10 cellular contexts compared by ENCODE assay signal in genomic region chr11:119432484-119433368, GRCh38. TPM values are rescaled to one million over a fixed set of nuclear protein-coding genes. Genes with fewer than 3 reads are reported as not detected.
DNase-seq lines count a peak whose midpoint lies in the region; ATAC-seq and TF ChIP-seq lines count a peak whose summit lies in the region.
"Had no signal": no experiment of that assay in that cellular context is flagged by ENCODE, and none has a peak within 500 bp of the region (broad histone marks: within the 10 kb centered on the region; RNA-seq: fewer than 3 reads in every experiment).

No MANE protein-coding gene starts in this region.

- no peaks in the 10 kb centered on the region for H3K36me3 ChIP-seq in neuronal stem cell (replicated peaks in 1 of 2; ENCODE audit: control insufficient read depth in 2 of 2, insufficient read depth in 2 of 2, low read length in 2 of 2)

- no peak overlapping the region for H4K91ac ChIP-seq in neuronal stem cell (ENCODE audit: low read depth, low read length, poor library complexity)

- peak overlapping the region; percentile 8 for H3K23ac ChIP-seq in neuronal stem cell (ENCODE audit: low read depth, low read length, poor library complexity)

- H3K9ac ChIP-seq in neuronal stem cell (ENCODE audit: low read depth, low read length, poor library complexity) = peak overlapping the region; percentile 24

- H4K8ac ChIP-seq in neuronal stem cell (ENCODE audit: low read depth, low read length) = no peak overlapping the region

- DNase-seq in AG09319 (ENCODE audit: extremely low read depth, low read depth) (peak; percentile 56), NCI-H526 treated with DMSO at 0.1 percent for 48 hours (lab: John Stamatoyannopoulos, UW) (peak; percentile 79), epithelial cell of esophagus (ENCODE audit: low read depth) (peak; percentile 32), neuronal stem cell (ENCODE audit: low spot score) (no peak)
- DNase-seq in stimulated activated naive B cell treated with anti-CD40 and anti-IgM and Interleukin-4, amounts not matched to agents 10 μg/mL and 1 μg/mL and 100 μg/mL, for 72 hours = no peak
- DNase-seq in activated CD8-positive, alpha-beta memory T cell treated with anti-CD3 and anti-CD28 coated beads, Interleukin-2, amount 10 ng/mL, durations not matched to agents 7 days and 5 days = no peak
- DNase-seq: DND-41, NCI-H510A treated with DMSO at 0.1 percent for 48 hours had no signal

- CTCF ChIA-PET in activated CD8-positive, alpha-beta memory T cell treated with anti-CD3 and anti-CD28 coated beads, Interleukin-2, amount 10 ng/mL, durations not matched to agents 7 days and 5 days (lab: Charles Lee) = no interaction called here

- H3K27me3 ChIP-seq in neuronal stem cell (ENCODE audit: control insufficient read depth in 3 of 3, insufficient read depth in 3 of 3, low read depth in 1 of 3, low read length in 3 of 3) = peaks cover 0 to 51% (median 0%) of the 10 kb centered on the region in 3 experiments

- H3K4me3 ChIP-seq in epithelial cell of esophagus (ENCODE audit: low read length) = no peak overlapping the region
- no peak overlapping the region for H3K4me3 ChIP-seq in neuronal stem cell (ENCODE audit: low read length in 2 of 2)

- H3K36me3 Mint-ChIP-seq in stimulated activated naive B cell treated with anti-CD40 and anti-IgM and Interleukin-4, amounts not matched to agents 10 μg/mL and 1 μg/mL and 100 μg/mL, for 72 hours = peaks cover 0 to 7% of the 10 kb centered on the region in 2 donors
- no peaks in the 10 kb centered on the region for H3K36me3 Mint-ChIP-seq in activated CD8-positive, alpha-beta memory T cell treated with anti-CD3 and anti-CD28 coated beads, Interleukin-2, amount 10 ng/mL, durations not matched to agents 7 days and 5 days

- peaks cover 36 to 43% of the 10 kb centered on the region in 2 donors for H3K27me3 Mint-ChIP-seq in stimulated activated naive B cell treated with anti-CD40 and anti-IgM and Interleukin-4, amounts not matched to agents 10 μg/mL and 1 μg/mL and 100 μg/mL, for 72 hours
- H3K27me3 Mint-ChIP-seq in activated CD8-positive, alpha-beta memory T cell treated with anti-CD3 and anti-CD28 coated beads, Interleukin-2, amount 10 ng/mL, durations not matched to agents 7 days and 5 days = peaks cover 47% of the 10 kb centered on the region

- no peak for ATAC-seq in stimulated activated naive B cell treated with anti-CD40 and anti-IgM and Interleukin-4, amounts not matched to agents 10 μg/mL and 1 μg/mL and 100 μg/mL, for 72 hours (replicated peaks)
- ATAC-seq in HG03025 (IDR thresholded peaks at IDR 0.05; ENCODE audit: low FRiP score, unreplicated experiment) (no peak), HG02885 (IDR thresholded peaks at IDR 0.05; ENCODE audit: poor library complexity, unreplicated experiment) (no peak)
- ATAC-seq in activated CD8-positive, alpha-beta memory T cell treated with anti-CD3 and anti-CD28 coated beads, Interleukin-2, amount 10 ng/mL, durations not matched to agents 7 days and 5 days = no peak

- H2BK120ac ChIP-seq in neuronal stem cell (ENCODE audit: low read depth, low read length) = no peak overlapping the region

- no peak overlapping the region for H3K4me3 Mint-ChIP-seq in stimulated activated naive B cell treated with anti-CD40 and anti-IgM and Interleukin-4, amounts not matched to agents 10 μg/mL and 1 μg/mL and 100 μg/mL, for 72 hours
- H3K4me3 Mint-ChIP-seq in activated CD8-positive, alpha-beta memory T cell treated with anti-CD3 and anti-CD28 coated beads, Interleukin-2, amount 10 ng/mL, durations not matched to agents 7 days and 5 days = no peak overlapping the region

- H3K18ac ChIP-seq in neuronal stem cell (ENCODE audit: low read length) = peak overlapping the region; percentile 65

- H3K79me1 ChIP-seq in neuronal stem cell (ENCODE audit: low read depth, low read length) = no peaks in the 10 kb centered on the region

- H3K27ac ChIP-seq in neuronal stem cell (replicated peaks; ENCODE audit: low read length) = no peak overlapping the region

- H2BK15ac ChIP-seq in neuronal stem cell (ENCODE audit: low read length) = no peak overlapping the region

- no peak overlapping the region for H2BK12ac ChIP-seq in neuronal stem cell (ENCODE audit: low read length)

- no peak overlapping the region for H2AFZ ChIP-seq in neuronal stem cell (ENCODE audit: low read length)

- H3K4me1 Mint-ChIP-seq in stimulated activated naive B cell treated with anti-CD40 and anti-IgM and Interleukin-4, amounts not matched to agents 10 μg/mL and 1 μg/mL and 100 μg/mL, for 72 hours = no peaks in the 10 kb centered on the region
- H3K4me1 Mint-ChIP-seq in activated CD8-positive, alpha-beta memory T cell treated with anti-CD3 and anti-CD28 coated beads, Interleukin-2, amount 10 ng/mL, durations not matched to agents 7 days and 5 days = no peaks in the 10 kb centered on the region

- no peak overlapping the region for H3K27ac Mint-ChIP-seq in stimulated activated naive B cell treated with anti-CD40 and anti-IgM and Interleukin-4, amounts not matched to agents 10 μg/mL and 1 μg/mL and 100 μg/mL, for 72 hours
- H3K27ac Mint-ChIP-seq in activated CD8-positive, alpha-beta memory T cell treated with anti-CD3 and anti-CD28 coated beads, Interleukin-2, amount 10 ng/mL, durations not matched to agents 7 days and 5 days = no peak overlapping the region

- no CpG with 5 or more reads among the region's 22 CpGs for WGBS in neuronal stem cell (ENCODE audit: extremely low coverage in 2 of 2, insufficient read length in 2 of 2, insufficient replicate concordance in 1 of 2), 2 donors

- no peak overlapping the region for H3K14ac ChIP-seq in neuronal stem cell (ENCODE audit: low read length)

- H2BK5ac ChIP-seq in neuronal stem cell (ENCODE audit: low read length) = no peak overlapping the region

- H3K9me3 Mint-ChIP-seq in stimulated activated naive B cell treated with anti-CD40 and anti-IgM and Interleukin-4, amounts not matched to agents 10 μg/mL and 1 μg/mL and 100 μg/mL, for 72 hours = peaks cover 7% of the 10 kb centered on the region in 2 donors
- H3K9me3 Mint-ChIP-seq in activated CD8-positive, alpha-beta memory T cell treated with anti-CD3 and anti-CD28 coated beads, Interleukin-2, amount 10 ng/mL, durations not matched to agents 7 days and 5 days (ENCODE audit: low read depth) = no peaks in the 10 kb centered on the region

- peaks cover 0 to 2% of the 10 kb centered on the region in 2 donors for H3K9me3 ChIP-seq in neuronal stem cell (replicated peaks in 1 of 2; ENCODE audit: control insufficient read depth in 2 of 2, insufficient read depth in 1 of 2, low read depth in 1 of 2, low read length in 2 of 2)

- no peak overlapping the region for H3K4me2 ChIP-seq in neuronal stem cell (ENCODE audit: insufficient read depth, low read length, poor library complexity, severe bottlenecking)

- TF ChIP-seq CTCF in AG09319 (IDR thresholded peaks at IDR 0.05; ENCODE audit: low read depth, low read length) (no peak), epithelial cell of esophagus (IDR thresholded peaks at IDR 0.05; ENCODE audit: insufficient read depth, low read depth, low read length, missing control alignments) (no peak)

- H2AK5ac ChIP-seq in neuronal stem cell (ENCODE audit: low read depth, low read length) = peak overlapping the region; percentile 33

- peaks cover 0 to 11% of the 10 kb centered on the region in 2 donors for H3K4me1 ChIP-seq in neuronal stem cell (ENCODE audit: control insufficient read depth in 2 of 2, insufficient read depth in 1 of 2, low read depth in 1 of 2, low read length in 2 of 2)

- no peak overlapping the region for H3K4ac ChIP-seq in neuronal stem cell (ENCODE audit: low read length)

RNA-seq across cellular contexts. Expression of gene THY1, which starts 9.8 kb away (rescaled TPM):
- 85.1 TPM for polyA plus RNA-seq in neuronal stem cell (2013, experiment 1 of 2)
- polyA plus RNA-seq in neuronal stem cell (2013, experiment 2 of 2) = 84.3 TPM
- total RNA-seq in activated CD8-positive, alpha-beta memory T cell treated with anti-CD3 and anti-CD28 coated beads, Interleukin-2, amount 10 ng/mL, durations not matched to agents 7 days and 5 days = under 1 TPM in 1 of 2 experiments, not detected in 1; 0.30 TPM

RNA-seq across cellular contexts. Expression of gene USP2, which starts 51.2 kb away (rescaled TPM):
- polyA plus RNA-seq in neuronal stem cell (2013, experiment 1 of 2) = 4.2 TPM
- 4.4 TPM for polyA plus RNA-seq in neuronal stem cell (2013, experiment 2 of 2)
- total RNA-seq in activated CD8-positive, alpha-beta memory T cell treated with anti-CD3 and anti-CD28 coated beads, Interleukin-2, amount 10 ng/mL, durations not matched to agents 7 days and 5 days = under 1 TPM; 0.28 to 0.76 TPM

Comparison
In these comparisons a context has a peak if more than half of its experiments do, and no peak if none do; other contexts are left out.
1. DNase-seq: peak in AG09319 (single experiment), NCI-H526 treated with DMSO at 0.1 percent for 48 hours (single experiment) and epithelial cell of esophagus (single experiment); none in neuronal stem cell (single experiment), stimulated activated naive B cell treated with anti-CD40 and anti-IgM and Interleukin-4, amounts not matched to agents 10 μg/mL and 1 μg/mL and 100 μg/mL, for 72 hours (single experiment) and activated CD8-positive, alpha-beta memory T cell treated with anti-CD3 and anti-CD28 coated beads, Interleukin-2, amount 10 ng/mL, durations not matched to agents 7 days and 5 days (single experiment).